In genomic region chr10:101120520-101120883, GRCh38 we compare ENCODE assay signal across 1 cellular context.
TF ChIP-seq lines count a peak whose summit lies in the region.

No MANE protein-coding gene starts in this region.

TF ChIP-seq in K562, 482 proteins besides CTCF, POLR2A, EP300 and RAD21 (continued from another document):
- TF ChIP-seq MGA (IDR thresholded peaks at IDR 0.05), result no peak
- TF ChIP-seq ZFPM2 (CRISPR knock-in tag; IDR thresholded peaks at IDR 0.05), result no peak
- TF ChIP-seq CBX2 (IDR thresholded peaks at IDR 0.05; ENCODE audit: insufficient read depth, low read length, poor library complexity, severe bottlenecking), result no peak
- no peak for TF ChIP-seq TAF15 (IDR thresholded peaks at IDR 0.05; ENCODE audit: low read depth, low read length)
- TF ChIP-seq RBM25 (IDR thresholded peaks at IDR 0.05; ENCODE audit: low read depth, low read length, severe bottlenecking), result peak; percentile 8
- peak; percentile 86 for TF ChIP-seq ZNF121 (CRISPR knock-in tag; conservative IDR thresholded peaks at IDR 0.05)
- TF ChIP-seq KAT8 (IDR thresholded peaks at IDR 0.05; ENCODE audit: low read depth), result no peak
